17 cellular contexts compared by ENCODE assay signal in the genomic region with DNA sequence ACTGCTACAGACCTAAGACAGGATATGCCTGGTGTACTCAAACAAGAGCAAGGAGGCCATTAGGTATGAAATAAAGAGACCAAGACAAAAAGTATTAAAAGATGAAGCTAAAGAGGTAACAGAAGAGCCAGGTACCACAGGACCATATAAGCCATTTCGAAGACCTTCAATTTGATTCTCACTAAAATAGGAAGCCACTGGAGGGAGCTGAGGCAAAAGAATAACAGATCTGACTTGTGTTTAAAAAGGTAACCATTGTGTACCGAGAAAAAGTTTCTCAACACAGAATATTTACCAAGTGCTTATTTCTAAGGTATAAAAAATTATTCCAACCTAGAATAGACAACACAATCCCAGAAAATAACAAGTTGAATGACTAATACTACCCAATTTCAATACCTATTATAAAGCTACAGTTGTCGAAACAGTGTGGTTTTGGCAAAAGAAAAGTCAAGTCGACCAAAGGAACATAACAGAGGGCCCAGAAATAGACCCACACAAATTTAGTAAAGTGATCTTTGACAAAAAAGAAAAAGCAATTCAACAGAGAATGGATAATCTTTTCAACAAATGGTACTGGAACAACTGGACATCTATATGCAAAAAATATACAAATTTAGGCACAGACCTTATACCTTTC.
DNase-seq lines count a peak whose midpoint lies in the region; ATAC-seq, FAIRE-seq and TF ChIP-seq lines count a peak whose summit lies in the region.
"Had no signal": no experiment of that assay in that cellular context is flagged by ENCODE, and none has a peak within 500 bp of the region (broad histone marks: within the 10 kb centered on the region; RNA-seq: fewer than 3 reads in every experiment).

No MANE protein-coding gene starts in this region.

- no peaks in the 10 kb centered on the region for H4K20me1 ChIP-seq in KMS-11 (ENCODE audit: insufficient read depth)

- H3K4me1 ChIP-seq in KMS-11 (ENCODE audit: low read depth, poor library complexity, severe bottlenecking) (peaks cover 100% of the 10 kb centered on the region), left lung (peaks cover 0 to 5% of the 10 kb centered on the region in 2 donors), transverse colon (peaks cover 0 to 39% (median 7%) of the 10 kb centered on the region in 4 donors)
- H3K4me1 ChIP-seq: body of pancreas had no signal

- 57 to 79% methylated on average over 4 of the region's 4 CpGs for WGBS in transverse colon (ENCODE audit: low coverage in 1 of 2), 2 donors

- H2AFZ ChIP-seq in KMS-11 (ENCODE audit: low read depth) = no peak overlapping the region
- H2AFZ ChIP-seq: hepatocyte had no signal

- no peaks in the 10 kb centered on the region for H3K27me3 ChIP-seq in KMS-11 (ENCODE audit: insufficient read depth, low read depth)
- H3K27me3 ChIP-seq in brain microvascular endothelial cell (replicated peaks) = no peaks in the 10 kb centered on the region
- no peaks in the 10 kb centered on the region for H3K27me3 ChIP-seq in left lung
- no peaks in the 10 kb centered on the region for H3K27me3 ChIP-seq in transverse colon
- H3K27me3 ChIP-seq: body of pancreas, hepatocyte had no signal

- H3K9me3 ChIP-seq in left lung = no peaks in the 10 kb centered on the region
- no peaks in the 10 kb centered on the region for H3K9me3 ChIP-seq in transverse colon
- H3K9me3 ChIP-seq: body of pancreas had no signal

- H3K4me2 ChIP-seq in KMS-11 = peak overlapping the region; percentile 94
- H3K4me2 ChIP-seq: hepatocyte had no signal

- TF ChIP-seq POLR2A in transverse colon (IDR thresholded peaks at IDR 0.05) = no peak

- peak overlapping the region; percentile 39; the same call in 1 of the 2 replicates for H3K9ac ChIP-seq in KMS-11

- H3K4me3 ChIP-seq in KMS-11 (IDR thresholded peaks at IDR 0.05; ENCODE audit: insufficient read depth, low read depth, low read length) (no peak overlapping the region), brain microvascular endothelial cell (ENCODE audit: low read depth, low read length) (no peak overlapping the region), left lung (no peak overlapping the region), transverse colon (no peak overlapping the region)
- H3K4me3 ChIP-seq: body of pancreas, hepatocyte had no signal

- no peaks in the 10 kb centered on the region for H3K36me3 ChIP-seq in KMS-11 (ENCODE audit: insufficient read depth)
- no peaks in the 10 kb centered on the region for H3K36me3 ChIP-seq in brain microvascular endothelial cell (replicated peaks)
- no peaks in the 10 kb centered on the region for H3K36me3 ChIP-seq in left lung
- H3K36me3 ChIP-seq in transverse colon = no peaks in the 10 kb centered on the region

- no peak for TF ChIP-seq CTCF in KMS-11 (conservative IDR thresholded peaks at IDR 0.05; ENCODE audit: low read depth, low read length)
- TF ChIP-seq CTCF in brain microvascular endothelial cell (IDR thresholded peaks at IDR 0.05; ENCODE audit: low read depth, low read length, missing control alignments) = peak; percentile 37
- no peak for TF ChIP-seq CTCF in left lung (IDR thresholded peaks at IDR 0.05)
- TF ChIP-seq CTCF in transverse colon (IDR thresholded peaks at IDR 0.05) = no peak

- H3K79me2 ChIP-seq in KMS-11 (ENCODE audit: insufficient read depth, low read depth) = peaks cover 93% of the 10 kb centered on the region

- peak overlapping the region; percentile 81 for H3K27ac ChIP-seq in KMS-11
- no peak overlapping the region for H3K27ac ChIP-seq in brain microvascular endothelial cell
- H3K27ac ChIP-seq in left lung = no peak overlapping the region
- peak overlapping the region in 2 of 4 donors; percentile 15 to 16 for H3K27ac ChIP-seq in transverse colon
- H3K27ac ChIP-seq: body of pancreas, hepatocyte had no signal

- in situ Hi-C loops in brain microvascular endothelial cell (cut with HindIII; ENCODE audit: low pct_ligation_motif_present, low sequenced_read_pairs) = no loop called here
- in situ Hi-C loops in transverse colon (cut with MboI; ENCODE audit: low pct_ligation_motif_present in 1 of 4, low pct_unique_long_range_greater_than_20kb in 1 of 4, low sequenced_read_pairs in 3 of 4) = no loop called here

- intact Hi-C loops in left lung (cut with DNase I) = no loop called here
- intact Hi-C loops in transverse colon (cut with DNase I; ENCODE audit: low total_unique reads) = loop anchor here (10.0 kb wide), 1 partner anchor 77 kb away; no protein-coding TSS in a partner anchor

- peak; percentile 71 for FAIRE-seq in G401.6 (lab: Jason Lieb, UNC)

- DNase-seq in brain microvascular endothelial cell (no peak), myocyte (ENCODE audit: low read depth) (peak; percentile 38), DMS 273 (lab: John Stamatoyannopoulos, UW; ENCODE audit: unreplicated experiment) (no peak), SKM-1 (lab: John Stamatoyannopoulos, UW; ENCODE audit: unreplicated experiment) (no peak), left lung (no peak), transverse colon (no peak)
- DNase-seq: activated CD4-positive, alpha-beta memory T cell treated with anti-CD3 and anti-CD28 coated beads for 36 hours; body of pancreas; effector memory CD8-positive, alpha-beta T cell; GDM1; left colon; natural killer cell; NCI-H1048; stimulated activated naive CD8-positive, alpha-beta T cell treated with anti-CD3 and anti-CD28 coated beads, Interleukin-15, amount 100 ng/mL, for 72 hours had no signal

- ATAC-seq in left lung = no peak
- ATAC-seq: body of pancreas; effector memory CD8-positive, alpha-beta T cell; left colon; natural killer cell; stimulated activated naive CD8-positive, alpha-beta T cell treated with anti-CD3 and anti-CD28 coated beads, Interleukin-15, amount 100 ng/mL, for 72 hours had no signal

- no peak for TF ChIP-seq EP300 in transverse colon (IDR thresholded peaks at IDR 0.05; ENCODE audit: low read depth)
